ENCODE assay signal across 30 cellular contexts in the genomic region with DNA sequence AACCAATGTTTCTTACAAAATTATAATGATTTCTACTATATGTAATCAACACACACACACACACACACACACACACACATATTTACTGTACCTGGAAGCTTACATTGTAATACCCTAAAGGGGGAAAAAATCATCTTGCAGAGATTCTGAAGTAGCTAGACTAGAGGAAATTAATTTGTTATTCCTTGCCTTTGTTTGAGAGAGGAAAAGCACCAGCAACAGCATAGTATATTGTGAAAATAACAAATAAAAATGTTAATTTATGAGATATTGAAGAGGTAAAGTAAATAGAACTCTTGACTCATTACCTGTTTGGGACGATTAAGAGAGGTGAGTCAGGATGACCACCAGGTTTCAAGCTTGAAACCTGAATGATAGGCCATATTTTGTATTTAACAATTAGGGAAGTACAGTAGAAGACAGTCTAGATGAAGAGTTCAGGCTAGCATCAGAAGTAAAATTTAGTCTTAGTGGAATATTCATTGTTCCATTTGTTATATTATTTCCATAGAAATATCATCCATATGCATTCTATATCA.
"Had no signal": no experiment of that assay in that cellular context is flagged by ENCODE, and none has a peak within 500 bp of the region (broad histone marks: within the 10 kb centered on the region; RNA-seq: fewer than 3 reads in every experiment).

No MANE protein-coding gene starts in this region.

- H3K27ac Mint-ChIP-seq: activated CD4-positive, alpha-beta T cell treated with anti-CD3 and anti-CD28 coated beads, Interleukin-2, amount 10 ng/mL, durations not matched to agents 7 days and 5 days; activated CD8-positive, alpha-beta T cell treated with anti-CD3 and anti-CD28 coated beads, Interleukin-2, amount 10 ng/mL, durations not matched to agents 7 days and 5 days; activated naive CD4-positive, alpha-beta T cell treated with anti-CD3 and anti-CD28 coated beads, Interleukin-2, amount 50 U/mL, for 24 hours; activated naive CD8-positive, alpha-beta T cell treated with anti-CD3 and anti-CD28 coated beads, Interleukin-2, amount 10 ng/mL, durations not matched to agents 7 days and 5 days; activated T-cell treated with anti-CD3 and anti-CD28 coated beads, Interleukin-2, amount 50 U/mL, for 24 hours; activated T-helper 2 cell treated with anti-CD3 and anti-CD28 coated beads, Interferon-gamma antibody, Interleukin-2, Interleukin-4, amounts not matched to agents 10 μg/mL and 5 μg/mL and 100 μg/mL, durations not matched to agents 14 hours and 24 hours and 36 hours; T-helper 1 cell treated with Interleukin-12 subunit alpha and Interleukin-12 subunit beta and Interleukin-4 antibody, amounts not matched to agents 30 μg/mL and 1 μg/mL, for 36 hours; T-helper 2 cell treated with Interferon-gamma antibody and Interleukin-4, amounts not matched to agents 5 μg/mL and 100 μg/mL, for 36 hours had no signal

- H3K9me2 ChIP-seq: SK-N-SH had no signal

- H3K27me3 ChIP-seq: ascending aorta, cardiac muscle cell, SJSA1 had no signal

- ATAC-seq: activated CD8-positive, alpha-beta T cell treated with anti-CD3 and anti-CD28 coated beads, Interleukin-2, amount 10 ng/mL, durations not matched to agents 7 days and 5 days had no signal

- H3K27ac ChIP-seq: ascending aorta, cardiac muscle cell, SJSA1 had no signal

- H3K4me2 ChIP-seq: SK-N-SH had no signal

- H3K36me3 Mint-ChIP-seq: activated naive CD4-positive, alpha-beta T cell treated with anti-CD3 and anti-CD28 coated beads, Interleukin-2, amount 50 U/mL, for 24 hours; activated naive CD8-positive, alpha-beta T cell treated with anti-CD3 and anti-CD28 coated beads, Interleukin-2, amount 10 ng/mL, durations not matched to agents 7 days and 5 days had no signal

- H3K4me3 ChIP-seq: ascending aorta, cardiac muscle cell, SJSA1 had no signal

- DNase-seq: activated CD4-positive, alpha-beta T cell treated with anti-CD3 and anti-CD28 coated beads, Interleukin-2, amount 10 ng/mL, durations not matched to agents 7 days and 5 days; activated CD4-positive, alpha-beta T cell treated with anti-CD3 and anti-CD28 coated beads, Interleukin-2, amount 50 U/mL, for 48 hours; activated CD8-positive, alpha-beta T cell treated with anti-CD3 and anti-CD28 coated beads, Interleukin-2, amount 10 ng/mL, durations not matched to agents 7 days and 5 days; activated gamma-delta T cell; activated naive CD4-positive, alpha-beta T cell treated with Interleukin-2 at 50 U/mL for 16 hours; activated naive CD8-positive, alpha-beta T cell treated with anti-CD3 and anti-CD28 coated beads, Interleukin-2, amount 10 ng/mL, durations not matched to agents 7 days and 5 days; activated T-cell treated with anti-CD3 and anti-CD28 coated beads, Interleukin-2, amount 50 U/mL, for 24 hours; amygdala; NCI-H1092 treated with DMSO at 0.1 percent for 48 hours; NCI-H1417; NCI-H146; NCI-H187; NCI-H2029 treated with DMSO at 0.1 percent for 48 hours; NCI-H2107; NCI-H2171 treated with DMSO at 0.1 percent for 48 hours; NCI-H2227 treated with DMSO at 0.1 percent for 48 hours; NCI-H446; NCI-H510A treated with DMSO at 0.1 percent for 48 hours; NCI-H69; NCI-H82; SHP77 treated with DMSO at 0.1 percent for 48 hours; SK-N-SH had no signal

- H3K9me3 ChIP-seq: ascending aorta, SJSA1, SK-N-SH had no signal

- H3K9ac ChIP-seq: SK-N-SH had no signal

- H3K4me3 Mint-ChIP-seq: activated CD4-positive, alpha-beta T cell treated with anti-CD3 and anti-CD28 coated beads, Interleukin-2, amount 10 ng/mL, durations not matched to agents 7 days and 5 days; activated CD8-positive, alpha-beta T cell treated with anti-CD3 and anti-CD28 coated beads, Interleukin-2, amount 10 ng/mL, durations not matched to agents 7 days and 5 days; activated naive CD4-positive, alpha-beta T cell treated with anti-CD3 and anti-CD28 coated beads, Interleukin-2, amount 50 U/mL, for 24 hours; activated naive CD8-positive, alpha-beta T cell treated with anti-CD3 and anti-CD28 coated beads, Interleukin-2, amount 10 ng/mL, durations not matched to agents 7 days and 5 days; activated T-cell treated with anti-CD3 and anti-CD28 coated beads, Interleukin-2, amount 50 U/mL, for 24 hours; central memory CD8-positive, alpha-beta T cell; T-helper 1 cell treated with Interleukin-12 subunit alpha and Interleukin-12 subunit beta and Interleukin-4 antibody, amounts not matched to agents 30 μg/mL and 1 μg/mL, for 36 hours; T-helper 2 cell treated with Interferon-gamma antibody and Interleukin-4, amounts not matched to agents 5 μg/mL and 100 μg/mL, for 36 hours had no signal

- H3K36me3 ChIP-seq: ascending aorta, cardiac muscle cell, SJSA1 had no signal

- H3K4me1 Mint-ChIP-seq: activated CD4-positive, alpha-beta T cell treated with anti-CD3 and anti-CD28 coated beads, Interleukin-2, amount 10 ng/mL, durations not matched to agents 7 days and 5 days; activated naive CD4-positive, alpha-beta T cell treated with anti-CD3 and anti-CD28 coated beads, Interleukin-2, amount 50 U/mL, for 24 hours; activated naive CD8-positive, alpha-beta T cell treated with anti-CD3 and anti-CD28 coated beads, Interleukin-2, amount 10 ng/mL, durations not matched to agents 7 days and 5 days; central memory CD8-positive, alpha-beta T cell had no signal

- H3K4me1 ChIP-seq: ascending aorta, SJSA1 had no signal

- H3K27me3 Mint-ChIP-seq: activated CD4-positive, alpha-beta T cell treated with anti-CD3 and anti-CD28 coated beads, Interleukin-2, amount 10 ng/mL, durations not matched to agents 7 days and 5 days; activated naive CD4-positive, alpha-beta T cell treated with anti-CD3 and anti-CD28 coated beads, Interleukin-2, amount 50 U/mL, for 24 hours; activated naive CD8-positive, alpha-beta T cell treated with anti-CD3 and anti-CD28 coated beads, Interleukin-2, amount 10 ng/mL, durations not matched to agents 7 days and 5 days; activated T-cell treated with anti-CD3 and anti-CD28 coated beads, Interleukin-2, amount 50 U/mL, for 24 hours; central memory CD8-positive, alpha-beta T cell had no signal

- H3K9me3 Mint-ChIP-seq: activated CD4-positive, alpha-beta T cell treated with anti-CD3 and anti-CD28 coated beads, Interleukin-2, amount 10 ng/mL, durations not matched to agents 7 days and 5 days; activated naive CD8-positive, alpha-beta T cell treated with anti-CD3 and anti-CD28 coated beads, Interleukin-2, amount 10 ng/mL, durations not matched to agents 7 days and 5 days; activated T-cell treated with anti-CD3 and anti-CD28 coated beads, Interleukin-2, amount 50 U/mL, for 24 hours; activated T-helper 2 cell treated with anti-CD3 and anti-CD28 coated beads, Interferon-gamma antibody, Interleukin-2, Interleukin-4, amounts not matched to agents 10 μg/mL and 5 μg/mL and 100 μg/mL, durations not matched to agents 14 hours and 24 hours and 36 hours; T-helper 2 cell treated with Interferon-gamma antibody and Interleukin-4, amounts not matched to agents 5 μg/mL and 100 μg/mL, for 36 hours had no signal
